11 cellular contexts compared by ENCODE assay signal in genomic region chr3:104359546-104359945, GRCh38.
DNase-seq lines count a peak whose midpoint lies in the region; ATAC-seq and TF ChIP-seq lines count a peak whose summit lies in the region.
"Had no signal": no experiment of that assay in that cellular context is flagged by ENCODE, and none has a peak within 500 bp of the region (broad histone marks: within the 10 kb centered on the region; RNA-seq: fewer than 3 reads in every experiment).

No MANE protein-coding gene starts in this region.

- ATAC-seq in natural killer cell treated with Interleukin-12 subunit alpha and Interleukin-12 subunit beta and Interleukin-15 and Interleukin-18, amount 100 ng/mL, for 72 hours, result no peak
- no peak for ATAC-seq in HG03139 (IDR thresholded peaks at IDR 0.05; ENCODE audit: unreplicated experiment)
- no peak for ATAC-seq in HG02678 (IDR thresholded peaks at IDR 0.05; ENCODE audit: unreplicated experiment)

- H3K4me1 ChIP-seq in breast epithelium, result no peaks in the 10 kb centered on the region

- POLR2A ChIA-PET in MCF 10A (lab: Yijun Ruan, JAX), result no interaction called here

- BruUV-seq in MCF 10A (replicated peaks; lab: Mats Ljungman, UMichigan), result no TSS peak

- intact Hi-C loops in MCF 10A (cut with micrococcal nuclease), result no loop called here
- intact Hi-C loops in breast epithelium (cut with DNase I; ENCODE audit: low total_unique reads), result no loop called here

- H3K36me3 Mint-ChIP-seq in MCF 10A (ENCODE audit: insufficient read depth, unreplicated experiment) (no peaks in the 10 kb centered on the region), nephron progenitor cell (ENCODE audit: low read depth) (no peaks in the 10 kb centered on the region)
- H3K36me3 Mint-ChIP-seq in natural killer cell treated with Interleukin-12 subunit alpha and Interleukin-12 subunit beta and Interleukin-15 and Interleukin-18, amount 100 ng/mL, for 72 hours, result no peaks in the 10 kb centered on the region

- H3K27ac Mint-ChIP-seq in MCF 10A (ENCODE audit: low read depth, unreplicated experiment) (no peak overlapping the region), nephron progenitor cell (no peak overlapping the region)
- no peak overlapping the region for H3K27ac Mint-ChIP-seq in natural killer cell treated with Interleukin-12 subunit alpha and Interleukin-12 subunit beta and Interleukin-15 and Interleukin-18, amount 100 ng/mL, for 72 hours
- H3K27ac Mint-ChIP-seq: progenitor cell of endocrine pancreas had no signal

- H3K27me3 ChIP-seq in breast epithelium, result no peaks in the 10 kb centered on the region

- H3K27me3 Mint-ChIP-seq in MCF 10A (ENCODE audit: insufficient read depth, unreplicated experiment) (no peaks in the 10 kb centered on the region), nephron progenitor cell (ENCODE audit: low read depth, poor library complexity) (peaks cover 4% of the 10 kb centered on the region)
- no peaks in the 10 kb centered on the region for H3K27me3 Mint-ChIP-seq in natural killer cell treated with Interleukin-12 subunit alpha and Interleukin-12 subunit beta and Interleukin-15 and Interleukin-18, amount 100 ng/mL, for 72 hours
- H3K27me3 Mint-ChIP-seq: progenitor cell of endocrine pancreas had no signal

- no peak overlapping the region for H3K4me3 ChIP-seq in breast epithelium

- no peak for TF ChIP-seq CTCF in MCF 10A (IDR thresholded peaks at IDR 0.05; ENCODE audit: unreplicated experiment)
- no peak for TF ChIP-seq CTCF in breast epithelium (IDR thresholded peaks at IDR 0.05)
- TF ChIP-seq CTCF in nephron progenitor cell (IDR thresholded peaks at IDR 0.05), result no peak

- DNase-seq in MCF 10A (ENCODE audit: unreplicated experiment) (peak; percentile 18), breast epithelium (ENCODE audit: low spot score in 2 of 2) (no peak), astrocyte of the hippocampus (ENCODE audit: low read depth, low spot score) (peak; percentile 87), iPS-NIHi7 (ENCODE audit: extremely low spot score) (peak; percentile 11), nephron progenitor cell (no peak)
- no peak for DNase-seq in natural killer cell treated with Interleukin-12 subunit alpha and Interleukin-12 subunit beta and Interleukin-15 and Interleukin-18, amount 100 ng/mL, for 72 hours (ENCODE audit: low spot score)
- DNase-seq: GDM1 had no signal

- H3K9me3 ChIP-seq in breast epithelium, result no peaks in the 10 kb centered on the region

- CTCF ChIA-PET in MCF 10A (lab: Yijun Ruan, JAX), result interaction anchor here (0.9 kb wide), 1 partner anchor 237 kb away, joined by 3 read pairs; no protein-coding TSS in a partner anchor

- H3K36me3 ChIP-seq in breast epithelium, result no peaks in the 10 kb centered on the region

- TF ChIP-seq POLR2A in breast epithelium (IDR thresholded peaks at IDR 0.05), result no peak

- H3K27ac ChIP-seq in breast epithelium, result no peak overlapping the region
- H3K27ac ChIP-seq: 22Rv1 had no signal

- H3K9me3 Mint-ChIP-seq in MCF 10A (ENCODE audit: unreplicated experiment) (no peaks in the 10 kb centered on the region), nephron progenitor cell (no peaks in the 10 kb centered on the region)
- H3K9me3 Mint-ChIP-seq in natural killer cell treated with Interleukin-12 subunit alpha and Interleukin-12 subunit beta and Interleukin-15 and Interleukin-18, amount 100 ng/mL, for 72 hours, result peaks cover 12% of the 10 kb centered on the region

- H3K4me3 Mint-ChIP-seq in MCF 10A (ENCODE audit: unreplicated experiment) (no peak overlapping the region), nephron progenitor cell (no peak overlapping the region)
- H3K4me3 Mint-ChIP-seq in natural killer cell treated with Interleukin-12 subunit alpha and Interleukin-12 subunit beta and Interleukin-15 and Interleukin-18, amount 100 ng/mL, for 72 hours, result no peak overlapping the region

- peaks cover 5% of the 10 kb centered on the region for H3K4me1 Mint-ChIP-seq in MCF 10A (ENCODE audit: insufficient read depth, unreplicated experiment)
- H3K4me1 Mint-ChIP-seq in natural killer cell treated with Interleukin-12 subunit alpha and Interleukin-12 subunit beta and Interleukin-15 and Interleukin-18, amount 100 ng/mL, for 72 hours (ENCODE audit: low read depth in 2 of 2), result no peaks in the 10 kb centered on the region
- no peaks in the 10 kb centered on the region for H3K4me1 Mint-ChIP-seq in nephron progenitor cell

Comparison
In these comparisons a context has a peak if more than half of its experiments do, and no peak if none do; other contexts are left out.
1. DNase-seq: peak in MCF 10A (single experiment), astrocyte of the hippocampus (single experiment) and iPS-NIHi7 (single experiment); none in breast epithelium (0 of 2), natural killer cell treated with Interleukin-12 subunit alpha and Interleukin-12 subunit beta and Interleukin-15 and Interleukin-18, amount 100 ng/mL, for 72 hours (single experiment) and nephron progenitor cell (single experiment).